ENCODE assay signal across 21 cellular contexts in the genomic region with DNA sequence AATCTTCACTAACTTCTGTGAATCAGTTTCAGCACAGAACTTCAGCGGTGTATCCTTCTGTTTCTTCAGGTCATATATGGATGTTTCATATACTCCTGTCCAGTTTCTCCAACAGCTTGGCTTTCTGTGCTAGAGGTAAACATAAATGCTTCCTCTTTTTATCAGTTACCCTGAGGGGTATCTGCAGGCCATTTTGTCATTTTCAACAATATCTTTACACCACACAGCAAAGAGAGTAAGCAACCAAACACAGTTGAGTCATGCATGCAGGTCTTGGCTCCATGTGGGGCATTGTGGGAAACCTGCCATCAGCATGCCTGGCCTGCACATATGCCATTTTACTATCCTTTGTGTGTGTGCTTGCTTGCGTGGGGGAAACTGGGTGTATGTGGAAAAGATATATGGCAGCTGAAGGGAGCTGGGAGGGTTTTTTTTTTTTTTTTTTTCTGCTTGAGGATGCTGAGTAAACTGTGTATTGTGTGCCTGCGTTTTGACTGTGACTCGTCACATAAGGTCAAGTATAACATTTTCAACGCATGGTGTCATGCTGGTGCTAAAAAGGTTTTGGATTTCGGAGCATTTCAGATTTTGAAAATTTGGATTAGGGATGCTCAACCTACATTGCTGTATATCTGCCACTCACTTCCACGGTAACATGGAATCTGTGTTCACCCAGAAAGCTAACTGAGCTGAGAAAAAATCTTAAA. TPM values are rescaled to one million over a fixed set of nuclear protein-coding genes. Genes with fewer than 3 reads are reported as not detected.
DNase-seq lines count a peak whose midpoint lies in the region; ATAC-seq, FAIRE-seq and TF ChIP-seq lines count a peak whose summit lies in the region.
"Had no signal": no experiment of that assay in that cellular context is flagged by ENCODE, and none has a peak within 500 bp of the region (broad histone marks: within the 10 kb centered on the region; RNA-seq: fewer than 3 reads in every experiment).

No MANE protein-coding gene starts in this region.

- no peak overlapping the region for H3K27ac Mint-ChIP-seq in activated CD4-positive, alpha-beta T cell treated with anti-CD3 and anti-CD28 coated beads, Interleukin-2, amount 10 ng/mL, durations not matched to agents 24 days and 14 days
- H3K27ac Mint-ChIP-seq: CD4-positive, alpha-beta memory T cell had no signal

- no peaks in the 10 kb centered on the region for H3K4me1 Mint-ChIP-seq in activated CD4-positive, alpha-beta T cell treated with anti-CD3 and anti-CD28 coated beads, Interleukin-2, amount 10 ng/mL, durations not matched to agents 24 days and 14 days
- H3K4me1 Mint-ChIP-seq: CD4-positive, alpha-beta memory T cell had no signal

- H3K4me3 Mint-ChIP-seq in activated CD4-positive, alpha-beta T cell treated with anti-CD3 and anti-CD28 coated beads, Interleukin-2, amount 10 ng/mL, durations not matched to agents 24 days and 14 days: no peak overlapping the region
- H3K4me3 Mint-ChIP-seq: CD4-positive, alpha-beta memory T cell had no signal

- DNase-seq in Right ventricle myocardium superior (no peak), cardiac septum (ENCODE audit: low spot score) (no peak), RKO (ENCODE audit: low spot score) (peak; percentile 5), heart left ventricle (no peak), urothelium cell line (ENCODE audit: low spot score) (no peak)
- no peak for DNase-seq in activated CD4-positive, alpha-beta T cell treated with anti-CD3 and anti-CD28 coated beads, Interleukin-2, amount 10 ng/mL, durations not matched to agents 24 days and 14 days
- DNase-seq: 8988T; CD4-positive, alpha-beta memory T cell; DMS153; EL; MV-4-11; NCI-H1694 treated with DMSO at 0.1 percent for 48 hours; NCI-H510A; NCI-H774; OCI-M1; SW 1271 had no signal

- H3K27ac ChIP-seq in heart left ventricle: peak overlapping the region in 7 of 12 donors; percentile 24 to 69 (median 36)

- H3K27me3 ChIP-seq in heart left ventricle: no peaks in the 10 kb centered on the region

- H3K9me3 ChIP-seq in heart left ventricle: peaks cover 0 to 2% (median 0%) of the 10 kb centered on the region in 12 donors
- H3K9me3 ChIP-seq: HAP-1 had no signal

- peaks cover 0 to 43% (median 7%) of the 10 kb centered on the region in 12 donors for H3K4me1 ChIP-seq in heart left ventricle
- H3K4me1 ChIP-seq: HAP-1 had no signal

- peak; percentile 78 for FAIRE-seq in urothelium cell line (lab: Jason Lieb, UNC)
- FAIRE-seq: GM12891, GM18507 had no signal

- intact Hi-C loops in Right ventricle myocardium superior (cut with DNase I) (no loop called here), cardiac septum (cut with DNase I) (no loop called here), heart left ventricle (cut with DNase I) (no loop called here)
- intact Hi-C loops in activated CD4-positive, alpha-beta T cell treated with anti-CD3 and anti-CD28 coated beads, Interleukin-2, amount 10 ng/mL, durations not matched to agents 24 days and 14 days (cut with micrococcal nuclease): no loop called here

- ATAC-seq in Right ventricle myocardium superior (ENCODE audit: poor library complexity): peak; percentile 45
- peak in 2 of 4 donors; percentile 50 to 60 for ATAC-seq in heart left ventricle
- ATAC-seq in GM21526 (IDR thresholded peaks at IDR 0.05; ENCODE audit: low FRiP score, unreplicated experiment): no peak
- ATAC-seq in GM18858 (IDR thresholded peaks at IDR 0.05; ENCODE audit: unreplicated experiment): no peak

- H3K36me3 Mint-ChIP-seq in activated CD4-positive, alpha-beta T cell treated with anti-CD3 and anti-CD28 coated beads, Interleukin-2, amount 10 ng/mL, durations not matched to agents 24 days and 14 days (ENCODE audit: low read depth): no peaks in the 10 kb centered on the region
- H3K36me3 Mint-ChIP-seq: CD4-positive, alpha-beta memory T cell had no signal

- H3K36me3 ChIP-seq in heart left ventricle: peaks cover 0 to 60% (median 4%) of the 10 kb centered on the region in 9 donors
- H3K36me3 ChIP-seq: HAP-1 had no signal

- no peak for TF ChIP-seq CTCF in heart left ventricle (IDR thresholded peaks at IDR 0.05)

- H3K27me3 Mint-ChIP-seq in activated CD4-positive, alpha-beta T cell treated with anti-CD3 and anti-CD28 coated beads, Interleukin-2, amount 10 ng/mL, durations not matched to agents 24 days and 14 days: no peaks in the 10 kb centered on the region

- WGBS in heart left ventricle, 4 donors: 56 to 69% (median 64%) methylated on average over 7 of the region's 7 CpGs

- no peaks in the 10 kb centered on the region for H3K9me3 Mint-ChIP-seq in activated CD4-positive, alpha-beta T cell treated with anti-CD3 and anti-CD28 coated beads, Interleukin-2, amount 10 ng/mL, durations not matched to agents 24 days and 14 days

- no peak overlapping the region for H3K4me3 ChIP-seq in heart left ventricle
- H3K4me3 ChIP-seq: HAP-1 had no signal

- no peak for TF ChIP-seq POLR2A in heart left ventricle (IDR thresholded peaks at IDR 0.05)

RNA-seq across cellular contexts. Expression of gene YARS2, which starts 56.1 kb away (rescaled TPM):
- 7.8 TPM for total RNA-seq in Right ventricle myocardium superior
- total RNA-seq in cardiac septum: 11.6 TPM
- 10 to 100 TPM in 7 of 9 donors, 1 to 10 TPM in 2; 7.7 to 19.4 (median 14.2) TPM for total RNA-seq in heart left ventricle
- polyA plus RNA-seq in heart left ventricle: 10 to 100 TPM; 11.0 to 20.6 TPM
- total RNA-seq in activated CD4-positive, alpha-beta T cell treated with anti-CD3 and anti-CD28 coated beads, Interleukin-2, amount 10 ng/mL, durations not matched to agents 24 days and 14 days: 30.5 and 33.0 TPM in 2 replicates
